Comparison of ENCODE assay signal across 8 cellular contexts in genomic region chr5:74765929-74766328, GRCh38. TPM values are rescaled to one million over a fixed set of nuclear protein-coding genes. Genes with fewer than 3 reads are reported as not detected.
DNase-seq lines count a peak whose midpoint lies in the region; FAIRE-seq and TF ChIP-seq lines count a peak whose summit lies in the region.

No MANE protein-coding gene starts in this region.

- peaks cover 65% of the 10 kb centered on the region for H3K79me2 ChIP-seq in mammary epithelial cell (ENCODE audit: insufficient read depth, low read length)

- no peaks in the 10 kb centered on the region for H3K27me3 ChIP-seq in HL-60 (ENCODE audit: insufficient read depth, poor library complexity, severe bottlenecking)
- no peaks in the 10 kb centered on the region for H3K27me3 ChIP-seq in mammary epithelial cell (ENCODE audit: insufficient read depth, low read length)
- no peaks in the 10 kb centered on the region for H3K27me3 ChIP-seq in mucosa of rectum (ENCODE audit: control insufficient read depth in 2 of 2, insufficient read depth in 2 of 2, low read length in 2 of 2)

- intact Hi-C loops in mammary epithelial cell (cut with micrococcal nuclease) = loop anchor here (1.0 to 2.0 kb wide), 3 partner anchors 93 to 137 kb away; no protein-coding TSS in a partner anchor

- peak overlapping the region; percentile 96 for H3K4me2 ChIP-seq in mammary epithelial cell (ENCODE audit: insufficient read depth, low read depth, low read length)

- CTCF ChIA-PET in mammary epithelial cell (lab: Charles Lee; ENCODE audit: low non-redundant PET) = no interaction called here

- no peak overlapping the region for H2AFZ ChIP-seq in mammary epithelial cell (ENCODE audit: low read depth, low read length)

- dilution Hi-C loops in mammary epithelial cell (cut with HindIII; ENCODE audit: low sequenced_read_pairs) = loop anchor here (10.0 kb wide), 1 partner anchor 109 kb away; no protein-coding TSS in a partner anchor

- no TSS peak for BruUV-seq in mammary epithelial cell (replicated peaks; lab: Mats Ljungman, UMichigan)

- no peaks in the 10 kb centered on the region for H4K20me1 ChIP-seq in mammary epithelial cell (ENCODE audit: insufficient read depth, low read length)

- H3K9me3 ChIP-seq in mammary epithelial cell (replicated peaks; ENCODE audit: insufficient read depth, low read length) = no peaks in the 10 kb centered on the region
- no peaks in the 10 kb centered on the region for H3K9me3 ChIP-seq in mucosa of rectum (ENCODE audit: control insufficient read depth in 2 of 2, low read length in 2 of 2)

- TF ChIP-seq CTCF in 22Rv1 (IDR thresholded peaks at IDR 0.05) (no peak), HL-60 (IDR thresholded peaks at IDR 0.05; ENCODE audit: insufficient read depth, low read length) (no peak), mammary epithelial cell (conservative IDR thresholded peaks at IDR 0.05 in 1 of 2, IDR thresholded peaks at IDR 0.05 in 1 of 2; ENCODE audit: extremely low read depth in 1 of 2, insufficient read depth in 1 of 2, low read depth in 1 of 2, low read length in 2 of 2) (no peak)

- H3K9ac ChIP-seq in mammary epithelial cell (ENCODE audit: insufficient read depth, low read length) = peak overlapping the region; percentile 92
- peak overlapping the region; percentile 82 to 87 for H3K9ac ChIP-seq in mucosa of rectum (ENCODE audit: low read depth in 1 of 2, low read length in 2 of 2)

- peaks cover 50% of the 10 kb centered on the region for H3K4me1 ChIP-seq in mammary epithelial cell (ENCODE audit: insufficient read depth, low read length)
- H3K4me1 ChIP-seq in mucosa of rectum (ENCODE audit: control insufficient read depth in 2 of 2, insufficient read depth in 2 of 2, low read length in 2 of 2) = peaks cover 20 to 21% of the 10 kb centered on the region in 2 donors

- no peak for DNase-seq in HL-60 (ENCODE audit: low read depth in 1 of 2, low spot score in 1 of 2)
- no peak for DNase-seq in mammary epithelial cell
- no peak for DNase-seq in NCI-H82 (lab: John Stamatoyannopoulos, UW)
- no peak for DNase-seq in NCI-H1048 (lab: John Stamatoyannopoulos, UW)
- DNase-seq in GM12892 (ENCODE audit: insufficient read length) = no peak
- no peak for DNase-seq in substantia nigra (lab: John Stamatoyannopoulos, UW)

- H3K4me3 ChIP-seq in HL-60 (replicated peaks; ENCODE audit: insufficient read depth, low read length) (peak overlapping the region; percentile 74), mammary epithelial cell (replicated peaks in 1 of 3; ENCODE audit: insufficient read depth in 1 of 3, low read depth in 2 of 3, low read length in 3 of 3) (peak overlapping the region; percentile 59 to 99 (median 87)), mucosa of rectum (ENCODE audit: low read length in 2 of 2) (peak overlapping the region; percentile 95 to 97)

- TF ChIP-seq POLR2A in GM12892 (IDR thresholded peaks at IDR 0.05; ENCODE audit: low read depth, low read length) = no peak

- peaks cover 12% of the 10 kb centered on the region for H3K36me3 ChIP-seq in mammary epithelial cell (ENCODE audit: insufficient read depth, low read length)
- H3K36me3 ChIP-seq in mucosa of rectum (ENCODE audit: control insufficient read depth in 2 of 2, insufficient read depth in 2 of 2, low read length in 2 of 2) = peaks cover 18 to 25% of the 10 kb centered on the region in 2 donors

- peak overlapping the region; percentile 82 for H3K27ac ChIP-seq in 22Rv1
- H3K27ac ChIP-seq in HL-60 (replicated peaks) = no peak overlapping the region
- peak overlapping the region; percentile 74 for H3K27ac ChIP-seq in mammary epithelial cell (ENCODE audit: insufficient read depth, low read depth, low read length)
- H3K27ac ChIP-seq in mucosa of rectum (ENCODE audit: low read depth in 2 of 2, low read length in 2 of 2) = no peak overlapping the region
- no peak overlapping the region for H3K27ac ChIP-seq in substantia nigra (ENCODE audit: low read depth, low read length, poor library complexity, severe bottlenecking)

- in situ Hi-C loops in mammary epithelial cell (cut with MboI; ENCODE audit: low sequenced_read_pairs in 2 of 2) = no loop called here

- FAIRE-seq in GM12892 (lab: Jason Lieb, UNC) = no peak

- 72% methylated on average over 20 of the region's 27 CpGs for WGBS in mammary epithelial cell (ENCODE audit: low coverage, missing lambda C conversion rate)

RNA-seq across cellular contexts. Expression of gene GFM2, which starts 1.0 kb away (rescaled TPM):
- total RNA-seq in mammary epithelial cell = 10 to 100 TPM; 26.4 to 47.2 TPM
- polyA plus RNA-seq in mammary epithelial cell = 22.3 TPM
- polyA minus RNA-seq in mammary epithelial cell = 43.1 TPM
- polyA plus RNA-seq in GM12892 (2012; ENCODE audit: missing spikeins) = 23.7 TPM

RNA-seq across cellular contexts. Expression of gene NSA2, which starts 1.1 kb away (rescaled TPM):
- total RNA-seq in mammary epithelial cell = 10 to 100 TPM; 38.2 to 66.6 TPM
- 59.2 TPM for polyA plus RNA-seq in mammary epithelial cell
- polyA minus RNA-seq in mammary epithelial cell = 3.1 TPM
- polyA plus RNA-seq in GM12892 (2012; ENCODE audit: missing spikeins) = 241 TPM

Comparison
In these comparisons a context has a peak if more than half of its experiments do, and no peak if none do; other contexts are left out.
1. H3K27ac ChIP-seq: peak in 22Rv1 (single experiment) and mammary epithelial cell (single experiment); none in HL-60 (single experiment), mucosa of rectum (0 of 2) and substantia nigra (single experiment).
2. Peak in every context shown above with its lines, with median percentiles within 50 percentile points of each other: H3K4me3 ChIP-seq.